In genomic region chr5:136006767-136007251, GRCh38 we compare ENCODE assay signal across 15 cellular contexts. TPM values are rescaled to one million over a fixed set of nuclear protein-coding genes. Genes with fewer than 3 reads are reported as not detected.
DNase-seq lines count a peak whose midpoint lies in the region; TF ChIP-seq lines count a peak whose summit lies in the region.
"Had no signal": no experiment of that assay in that cellular context is flagged by ENCODE, and none has a peak within 500 bp of the region (broad histone marks: within the 10 kb centered on the region; RNA-seq: fewer than 3 reads in every experiment).

No MANE protein-coding gene starts in this region.

- no peak for TF ChIP-seq CTCF in sigmoid colon (IDR thresholded peaks at IDR 0.05)

- H3K4me1 ChIP-seq in SJSA1 (replicated peaks): peaks cover 57% of the 10 kb centered on the region
- H3K4me1 ChIP-seq in sigmoid colon: peaks cover 0 to 42% (median 27%) of the 10 kb centered on the region in 4 donors

- no peaks in the 10 kb centered on the region for H3K36me3 ChIP-seq in SJSA1
- no peaks in the 10 kb centered on the region for H3K36me3 ChIP-seq in sigmoid colon
- H3K36me3 ChIP-seq: SJCRH30 had no signal

- H3K4me3 ChIP-seq in SJSA1 (no peak overlapping the region), sigmoid colon (no peak overlapping the region)
- H3K4me3 ChIP-seq: SJCRH30 had no signal

- TF ChIP-seq POLR2A in sigmoid colon (IDR thresholded peaks at IDR 0.05): no peak

- H3K27ac ChIP-seq in SJSA1 (peak overlapping the region; percentile 66), sigmoid colon (peak overlapping the region in 3 of 4 donors; percentile 13 to 54 (median 41))
- H3K27ac ChIP-seq: SJCRH30 had no signal

- TF ChIP-seq EP300 in sigmoid colon (IDR thresholded peaks at IDR 0.05): no peak

- intact Hi-C loops in sigmoid colon (cut with DNase I): loop anchor here (5.0 kb wide), 1 partner anchor 60 kb away; no protein-coding TSS in a partner anchor

- 89 to 91% methylated on average over 7 of the region's 7 CpGs for WGBS in sigmoid colon, 2 donors

- H3K9me3 ChIP-seq in SJSA1 (replicated peaks) (no peaks in the 10 kb centered on the region), sigmoid colon (no peaks in the 10 kb centered on the region)
- H3K9me3 ChIP-seq: SJCRH30 had no signal

- H3K27me3 ChIP-seq in SJSA1 (replicated peaks) (no peaks in the 10 kb centered on the region), sigmoid colon (no peaks in the 10 kb centered on the region)
- H3K27me3 ChIP-seq: SJCRH30 had no signal

- DNase-seq in GM03348 (ENCODE audit: low spot score) (peak; percentile 70), SJSA1 (ENCODE audit: low read depth in 1 of 2, low spot score in 2 of 2) (peak; percentile 80 to 84), fibroblast of gingiva (ENCODE audit: low read depth) (peak; percentile 79), sigmoid colon (no peak), NCI-H510A (lab: John Stamatoyannopoulos, UW) (no peak), NCI-H748 (lab: John Stamatoyannopoulos, UW; ENCODE audit: unreplicated experiment) (no peak), mucosa of gallbladder (ENCODE audit: low spot score) (no peak)
- no peak for DNase-seq in activated CD8-positive, alpha-beta memory T cell treated with anti-CD3 and anti-CD28 coated beads, Interleukin-2, amount 50 U/mL, for 4 hours
- DNase-seq: activated CD4-positive, alpha-beta T cell treated with anti-CD3 and anti-CD28 coated beads for 1 hour; activated effector memory CD4-positive, alpha-beta T cell treated with Interleukin-2 at 50 U/mL for 16 hours; KBM-7; NCI-H2171; SJCRH30; stimulated activated CD4-positive, alpha-beta T cell treated with anti-CD3 and anti-CD28 coated beads, Interleukin-15, amount 100 ng/mL, for 24 hours had no signal

RNA-seq across cellular contexts. Expression of gene TGFBI, which starts 22.0 kb away (rescaled TPM):
- 172 and 185 TPM in 2 replicates for total RNA-seq in SJSA1 (2014; rRNA removed; shearing (Covaris generic))
- total RNA-seq in sigmoid colon (100 to 1,000 TPM in 2 of 4 donors, 10 to 100 TPM in 2; 49.2 to 178 (median 91.6) TPM), mucosa of gallbladder (235 TPM)
- polyA plus RNA-seq in sigmoid colon: 100 to 1,000 TPM in 1 of 3 donors, 10 to 100 TPM in 2; 48.6 to 106 (median 65.3) TPM

RNA-seq across cellular contexts. Expression of gene LECT2, which starts 52.0 kb away (rescaled TPM):
- not detected in 2 replicates for total RNA-seq in SJSA1 (2014; rRNA removed; shearing (Covaris generic))
- total RNA-seq in sigmoid colon: not detected
- polyA plus RNA-seq in sigmoid colon: not detected
- not detected for total RNA-seq in mucosa of gallbladder
- total RNA-seq: cerebellum, SJCRH30 had no signal

Comparison
In these comparisons a context has a peak if more than half of its experiments do, and no peak if none do; other contexts are left out.
1. DNase-seq: peak in GM03348 (single experiment), SJSA1 (2 of 2) and fibroblast of gingiva (single experiment); none in sigmoid colon (single experiment), NCI-H510A (single experiment), NCI-H748 (single experiment), mucosa of gallbladder (single experiment) and activated CD8-positive, alpha-beta memory T cell treated with anti-CD3 and anti-CD28 coated beads, Interleukin-2, amount 50 U/mL, for 4 hours (single experiment).